Comparison of ENCODE assay signal across 12 cellular contexts in the genomic region with DNA sequence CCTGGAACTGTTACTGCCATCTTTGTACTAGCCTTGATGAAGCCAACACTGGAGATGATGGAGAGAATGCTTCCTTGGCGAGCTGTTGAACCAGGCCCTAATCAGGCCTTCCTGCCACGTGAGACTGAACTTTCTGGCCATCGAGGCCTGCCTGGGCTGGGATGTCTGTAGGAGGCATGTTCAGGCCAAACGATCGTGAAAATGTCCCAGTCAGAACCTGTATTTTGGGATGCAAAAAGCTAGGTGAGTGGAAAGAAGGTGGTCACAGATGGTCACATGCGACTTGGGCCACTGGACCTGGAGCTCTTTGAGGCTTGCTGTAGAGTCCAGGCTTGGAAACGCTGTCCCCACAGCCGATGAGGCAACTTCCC. TPM values are rescaled to one million over a fixed set of nuclear protein-coding genes. Genes with fewer than 3 reads are reported as not detected.
A peak's percentile ranks its signal among the peaks of the same experiment; 100 is the strongest.
DNase-seq lines count a peak whose midpoint lies in the region; ATAC-seq, FAIRE-seq and TF ChIP-seq lines count a peak whose summit lies in the region.
"Had no signal": no experiment of that assay in that cellular context is flagged by ENCODE, and none has a peak within 500 bp of the region (broad histone marks: within the 10 kb centered on the region; RNA-seq: fewer than 3 reads in every experiment).

No MANE protein-coding gene starts in this region.

- H3K4me3 ChIP-seq in IMR-90 (ENCODE audit: insufficient read depth, low read depth, low read length): no peak overlapping the region
- H3K4me3 ChIP-seq in bronchial epithelial cell (ENCODE audit: low read depth, low read length): no peak overlapping the region
- H3K4me3 ChIP-seq in mesenchymal stem cell (ENCODE audit: insufficient read depth in 1 of 2, low read depth in 1 of 2, low read length in 2 of 2): no peak overlapping the region
- no peak overlapping the region for H3K4me3 ChIP-seq in suprapubic skin
- H3K4me3 ChIP-seq: SK-N-MC had no signal

- H3K14ac ChIP-seq in IMR-90 (replicated peaks; ENCODE audit: low read depth, low read length) (peak overlapping the region; percentile 97), mesenchymal stem cell (ENCODE audit: low read length in 2 of 2) (no peak overlapping the region)

- no peak for TF ChIP-seq CTCF in IMR-90 (conservative IDR thresholded peaks at IDR 0.05; ENCODE audit: low read depth, low read length)
- no peak for TF ChIP-seq CTCF in bronchial epithelial cell (IDR thresholded peaks at IDR 0.05; ENCODE audit: insufficient read depth, low read length, severe bottlenecking)
- TF ChIP-seq CTCF in suprapubic skin (IDR thresholded peaks at IDR 0.05): no peak
- no peak for TF ChIP-seq CTCF in GM13977 (IDR thresholded peaks at IDR 0.05; ENCODE audit: extremely low read depth, insufficient read depth, missing control alignments)

- H2BK15ac ChIP-seq in IMR-90 (ENCODE audit: low read depth, low read length): peak overlapping the region; percentile 74; the same call in 2 of the 3 replicates
- H2BK15ac ChIP-seq in mesenchymal stem cell (ENCODE audit: low read depth, poor library complexity, severe bottlenecking): no peak overlapping the region

- 96% methylated on average over 4 of the region's 8 CpGs; no CpG with 5 or more reads in 1 of the 2 experiments for WGBS in IMR-90 (ENCODE audit: extremely low coverage in 2 of 2, insufficient read length in 1 of 2), 2 experiments
- 98% methylated on average over 8 of the region's 8 CpGs for WGBS in mesenchymal stem cell
- WGBS in suprapubic skin: 93% methylated on average over 8 of the region's 8 CpGs

- TF ChIP-seq POLR2A in IMR-90 (IDR thresholded peaks at IDR 0.05; ENCODE audit: low read depth, low read length): no peak
- TF ChIP-seq POLR2A in suprapubic skin (IDR thresholded peaks at IDR 0.05): no peak

- H2AFZ ChIP-seq in IMR-90 (replicated peaks; ENCODE audit: low read length, poor library complexity) (peak overlapping the region; percentile 71), mesenchymal stem cell (ENCODE audit: low read depth, low read length) (no peak overlapping the region)

- in situ Hi-C loops in IMR-90 (cut with MboI; ENCODE audit: low sequenced_read_pairs): loop anchor here (25.0 kb wide), 1 partner anchor 593 kb away; the partner anchor contains the start of gene ITPRIPL2
- in situ Hi-C loops in GM13977 (cut with MboI; ENCODE audit: low pct_unique_long_range_greater_than_20kb, low sequenced_read_pairs, unreplicated experiment): no loop called here

- H4K20me1 ChIP-seq in IMR-90 (ENCODE audit: insufficient read depth, low read length): no peaks in the 10 kb centered on the region

- H3K18ac ChIP-seq in IMR-90 (ENCODE audit: low read depth, low read length) (peak overlapping the region; percentile 33; the same call in 1 of the 2 replicates), mesenchymal stem cell (ENCODE audit: low read depth in 1 of 2, low read length in 2 of 2) (peak overlapping the region; percentile 42 to 83)

- intact Hi-C loops in IMR-90 (cut with micrococcal nuclease) (no loop called here), posterior vena cava (cut with DNase I) (loop anchor here in 1 of 2 donors (10.0 kb wide), 1 partner anchor 180 kb away; the partner anchor contains the start of gene GPRC5B)

- H3K4me1 ChIP-seq in IMR-90 (ENCODE audit: control insufficient read depth, insufficient read depth, low read length) (peaks cover 10% of the 10 kb centered on the region), mesenchymal stem cell (ENCODE audit: control insufficient read depth, insufficient read depth, low read depth, low read length) (peaks cover 16% of the 10 kb centered on the region), suprapubic skin (peaks cover 17% of the 10 kb centered on the region)

- peak; percentile 76 for FAIRE-seq in bronchial epithelial cell (lab: Jason Lieb, UNC)

- H3K4ac ChIP-seq in IMR-90 (ENCODE audit: low read depth, low read length): peak overlapping the region; percentile 99
- H3K4ac ChIP-seq in mesenchymal stem cell (ENCODE audit: low read depth in 1 of 2, low read length in 2 of 2): peak overlapping the region; percentile 1 to 19

- H4K5ac ChIP-seq in IMR-90 (ENCODE audit: low read depth, low read length): peak overlapping the region; percentile 11; the same call in 1 of the 2 replicates

- peak overlapping the region; percentile 96; the same call in 1 of the 2 replicates for H2BK20ac ChIP-seq in IMR-90 (ENCODE audit: low read depth, low read length)

- dilution Hi-C loops in IMR-90 (cut with HindIII; ENCODE audit: low sequenced_read_pairs, unreplicated experiment): no loop called here

- H3K9ac ChIP-seq in IMR-90 (ENCODE audit: low read depth, low read length): no peak overlapping the region
- peak overlapping the region; percentile 56 for H3K9ac ChIP-seq in mesenchymal stem cell (ENCODE audit: low read length)

- peak overlapping the region; percentile 91 for H2BK120ac ChIP-seq in IMR-90 (ENCODE audit: low read depth, low read length)
- H2BK120ac ChIP-seq in mesenchymal stem cell (ENCODE audit: low read depth, low read length): peak overlapping the region; percentile 12

- H2BK5ac ChIP-seq in IMR-90 (ENCODE audit: low read depth, low read length, poor library complexity, severe bottlenecking) (peak overlapping the region; percentile 91), mesenchymal stem cell (ENCODE audit: low read depth, low read length, poor library complexity, severe bottlenecking) (no peak overlapping the region)

- no TSS peak for BruUV-seq in IMR-90 (replicated peaks; lab: Mats Ljungman, UMichigan)

- peaks cover 8% of the 10 kb centered on the region for H3K9me1 ChIP-seq in IMR-90 (ENCODE audit: insufficient read depth, low read length)

- CTCF ChIA-PET in IMR-90 (lab: Yijun Ruan, JAX): no interaction called here

- no peak overlapping the region; the same call in 1 of the 2 replicates for H3K56ac ChIP-seq in IMR-90 (ENCODE audit: extremely low read depth, insufficient read depth, low read length)

- DNase-seq in IMR-90 (no peak), bronchial epithelial cell (ENCODE audit: low read depth) (no peak), mesenchymal stem cell (no peak), suprapubic skin (ENCODE audit: low spot score in 2 of 2) (no peak), posterior vena cava (ENCODE audit: low spot score) (no peak), GM13977 (ENCODE audit: low spot score) (no peak), 8988T (no peak)
- DNase-seq: activated naive CD4-positive, alpha-beta T cell treated with anti-CD3 and anti-CD28 coated beads for 36 hours; CD4-positive, alpha-beta memory T cell; NCI-H2171; nucleus accumbens had no signal

- H3K9me3 ChIP-seq in IMR-90 (ENCODE audit: control insufficient read depth, insufficient read depth, low read length) (no peaks in the 10 kb centered on the region), mesenchymal stem cell (ENCODE audit: control insufficient read depth, low read length) (no peaks in the 10 kb centered on the region), suprapubic skin (no peaks in the 10 kb centered on the region)

- peaks cover 47% of the 10 kb centered on the region for H3K36me3 ChIP-seq in IMR-90 (ENCODE audit: control insufficient read depth, insufficient read depth, low read length)
- peaks cover 12% of the 10 kb centered on the region for H3K36me3 ChIP-seq in bronchial epithelial cell (ENCODE audit: control insufficient read depth, insufficient read depth, low read length)
- peaks cover 63 to 71% of the 10 kb centered on the region in 2 experiments for H3K36me3 ChIP-seq in mesenchymal stem cell (ENCODE audit: control insufficient read depth in 1 of 2, insufficient read depth in 2 of 2, low read depth in 1 of 2, low read length in 2 of 2)
- H3K36me3 ChIP-seq in suprapubic skin: peaks cover 69% of the 10 kb centered on the region

- TF ChIP-seq EP300 in suprapubic skin (IDR thresholded peaks at IDR 0.05): no peak

- peak overlapping the region; percentile 71 for H3K23ac ChIP-seq in IMR-90 (ENCODE audit: low read depth, low read length)
- H3K23ac ChIP-seq in mesenchymal stem cell (ENCODE audit: low read length in 2 of 2): no peak overlapping the region

- peak overlapping the region; percentile 5 to 95; a peak in 3 of 4 replicates for H4K8ac ChIP-seq in IMR-90 (ENCODE audit: low read depth in 2 of 2, low read length in 2 of 2)
- peak overlapping the region; percentile 89 for H4K8ac ChIP-seq in mesenchymal stem cell (ENCODE audit: low read length)

- H3K27ac ChIP-seq in IMR-90 (ENCODE audit: insufficient read depth, low read length) (peak overlapping the region; percentile 70), mesenchymal stem cell (ENCODE audit: low read length, poor library complexity, severe bottlenecking) (no peak overlapping the region), suprapubic skin (peak overlapping the region; percentile 61)
- H3K27ac ChIP-seq: SK-N-MC had no signal

- H2AK5ac ChIP-seq in IMR-90 (ENCODE audit: low read depth, low read length) (peak overlapping the region; percentile 100), mesenchymal stem cell (ENCODE audit: low read length, severe bottlenecking) (no peak overlapping the region)

- peak overlapping the region; percentile 13 to 91 for H2BK12ac ChIP-seq in mesenchymal stem cell (ENCODE audit: low read length in 2 of 2)

- H3K27me3 ChIP-seq in IMR-90 (ENCODE audit: control insufficient read depth, insufficient read depth, low read length) (no peaks in the 10 kb centered on the region), bronchial epithelial cell (ENCODE audit: control insufficient read depth, insufficient read depth, low read length) (no peaks in the 10 kb centered on the region), mesenchymal stem cell (ENCODE audit: control insufficient read depth in 1 of 2, insufficient read depth in 1 of 2, low read length in 2 of 2) (no peaks in the 10 kb centered on the region), suprapubic skin (no peaks in the 10 kb centered on the region)

- H3K79me1 ChIP-seq in IMR-90 (ENCODE audit: low read depth in 1 of 2, low read length in 2 of 2) (peaks cover 18 to 47% of the 10 kb centered on the region in 2 experiments; a peak in 3 of 4 replicates), mesenchymal stem cell (replicated peaks; ENCODE audit: low read length, poor library complexity, severe bottlenecking) (peaks cover 48% of the 10 kb centered on the region)

- no peak for ATAC-seq in IMR-90 (ENCODE audit: low read depth)

- H2AK9ac ChIP-seq in IMR-90 (replicated peaks; ENCODE audit: low read depth, low read length, poor library complexity): peak overlapping the region; percentile 92

- POLR2A ChIA-PET in IMR-90 (lab: Charles Lee; ENCODE audit: unreplicated experiment): no interaction called here

- no peak for TF ChIP-seq RAD21 in IMR-90 (IDR thresholded peaks at IDR 0.05; ENCODE audit: low read length)

- H3K4me2 ChIP-seq in IMR-90 (ENCODE audit: low read depth, low read length): no peak overlapping the region
- no peak overlapping the region for H3K4me2 ChIP-seq in mesenchymal stem cell (ENCODE audit: low read length, poor library complexity, severe bottlenecking)

- H4K91ac ChIP-seq in IMR-90 (ENCODE audit: insufficient read depth, low read depth, low read length) (peak overlapping the region; percentile 86), mesenchymal stem cell (ENCODE audit: low read length) (peak overlapping the region; percentile 89)

RNA-seq across cellular contexts. Expression of gene KNOP1, which starts 12.9 kb away (rescaled TPM):
- 8.4 and 10.6 TPM in 2 replicates for total RNA-seq in IMR-90 (2012; rRNA removed)
- 6.9 and 7.0 TPM in 2 replicates for polyA plus RNA-seq in IMR-90 (2012; rRNA removed)
- polyA plus RNA-seq in IMR-90 (2012; cell fraction: cytosol; rRNA removed): 2.2 and 6.1 TPM in 2 replicates
- polyA plus RNA-seq in IMR-90 (2012; cell fraction: nucleus; rRNA removed; ENCODE audit: low replicate concordance): 1.4 and 4.3 TPM in 2 replicates
- 12.5 and 15.0 TPM in 2 replicates for total RNA-seq in bronchial epithelial cell
- 49.1 TPM for polyA plus RNA-seq in mesenchymal stem cell (2013, experiment 1 of 2)
- 47.9 TPM for polyA plus RNA-seq in mesenchymal stem cell (2013, experiment 2 of 2)
- 10 to 100 TPM in 3 of 4 donors, 1 to 10 TPM in 1; 7.9 to 22.8 (median 19.5) TPM for total RNA-seq in suprapubic skin
- 10 to 100 TPM in 1 of 2 donors, 1 to 10 TPM in 1; 9.5 to 11.0 TPM for total RNA-seq in posterior vena cava

RNA-seq across cellular contexts. Expression of gene IQCK, which starts 13.0 kb away (rescaled TPM):
- total RNA-seq in IMR-90 (2012; rRNA removed) (4.2 and 5.4 TPM in 2 replicates), bronchial epithelial cell (1.3 and 3.1 TPM in 2 replicates), suprapubic skin (10 to 100 TPM; 10.7 to 21.6 (median 18.7) TPM), posterior vena cava (1 to 10 TPM; 7.9 to 9.5 TPM)
- polyA plus RNA-seq in IMR-90 (2012; rRNA removed): 4.1 and 4.2 TPM in 2 replicates
- polyA plus RNA-seq in IMR-90 (2012; cell fraction: cytosol; rRNA removed): 3.7 and 6.6 TPM in 2 replicates
- polyA plus RNA-seq in IMR-90 (2012; cell fraction: nucleus; rRNA removed; ENCODE audit: low replicate concordance): 6.1 and 9.2 TPM in 2 replicates
- 17.2 TPM for polyA plus RNA-seq in mesenchymal stem cell (2013, experiment 1 of 2)
- 16.6 TPM for polyA plus RNA-seq in mesenchymal stem cell (2013, experiment 2 of 2)
